In the genomic region with DNA sequence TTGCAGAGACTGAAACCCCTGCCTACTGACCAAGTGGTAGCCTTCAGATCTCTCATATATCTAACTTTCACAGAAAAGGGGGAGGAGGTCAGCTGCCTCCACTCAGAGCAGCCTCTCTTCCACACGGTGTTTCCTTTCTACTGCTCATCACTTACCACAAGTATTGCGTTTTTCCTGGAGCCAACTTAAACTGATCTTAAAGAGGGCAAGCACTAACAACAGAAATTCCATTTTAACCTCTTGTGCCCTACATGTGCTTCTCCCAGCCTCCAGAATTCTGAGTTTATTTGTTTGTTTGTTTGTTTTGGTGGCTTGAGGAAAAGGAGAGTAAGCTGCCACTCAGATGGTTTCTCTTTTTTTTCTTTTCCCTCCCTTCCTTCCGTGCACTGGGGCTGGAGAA, we compare ENCODE assay signal across 22 cellular contexts. TPM values are rescaled to one million over a fixed set of nuclear protein-coding genes. Genes with fewer than 3 reads are reported as not detected.
DNase-seq lines count a peak whose midpoint lies in the region; ATAC-seq and TF ChIP-seq lines count a peak whose summit lies in the region.
"Had no signal": no experiment of that assay in that cellular context is flagged by ENCODE, and none has a peak within 500 bp of the region (broad histone marks: within the 10 kb centered on the region; RNA-seq: fewer than 3 reads in every experiment).

No MANE protein-coding gene starts in this region.

- no peaks in the 10 kb centered on the region for H4K20me1 ChIP-seq in osteoblast (ENCODE audit: insufficient read depth, low read length)

- peak; percentile 19 for DNase-seq in OCI-M1 (lab: John Stamatoyannopoulos, UW)
- DNase-seq in osteoblast (ENCODE audit: insufficient read length, low spot score, missing footprints), result peak; percentile 64
- DNase-seq in NCI-H446 (lab: John Stamatoyannopoulos, UW), result no peak
- DNase-seq in C1 segment of cervical spinal cord (lab: John Stamatoyannopoulos, UW), result no peak
- no peak for DNase-seq in GM10266 (ENCODE audit: extremely low spot score)
- DNase-seq: activated CD4-positive, alpha-beta T cell treated with anti-CD3 and anti-CD28 coated beads, Interleukin-2, amount 10 ng/mL, durations not matched to agents 24 days and 14 days; activated CD8-positive, alpha-beta memory T cell treated with anti-CD3 and anti-CD28 coated beads, Interleukin-2, amount 10 ng/mL, durations not matched to agents 7 days and 5 days; activated naive CD8-positive, alpha-beta T cell treated with anti-CD3 and anti-CD28 coated beads, Interleukin-2, amount 50 U/mL, for 24 hours; CD8-positive, alpha-beta T cell; dermis blood vessel endothelial cell; erythroblast; gastrocnemius medialis; kidney glomerular epithelial cell; natural killer cell; NCI-H1436 treated with DMSO at 0.1 percent for 48 hours; SHP77; stimulated activated CD4-positive, alpha-beta T cell treated with anti-CD3 and anti-CD28 coated beads, Interleukin-4, amount 100 ng/mL, for 24 hours; T-helper 1 cell; upper lobe of right lung had no signal

- no peak for ATAC-seq in HG03159 (IDR thresholded peaks at IDR 0.05; ENCODE audit: unreplicated experiment)
- ATAC-seq: activated CD8-positive, alpha-beta memory T cell treated with anti-CD3 and anti-CD28 coated beads, Interleukin-2, amount 10 ng/mL, durations not matched to agents 7 days and 5 days; activated naive CD8-positive, alpha-beta T cell treated with anti-CD3 and anti-CD28 coated beads, Interleukin-2, amount 50 U/mL, for 24 hours; CD8-positive, alpha-beta T cell; gastrocnemius medialis; natural killer cell had no signal

- H3K4me1 ChIP-seq in HEK293 (ENCODE audit: control insufficient read depth, insufficient read depth, low read length), result peaks cover 19% of the 10 kb centered on the region
- peaks cover 68% of the 10 kb centered on the region for H3K4me1 ChIP-seq in iPS-18a (ENCODE audit: control insufficient read depth, low read depth, low read length)
- H3K4me1 ChIP-seq in osteoblast (ENCODE audit: insufficient read depth, low read length), result no peaks in the 10 kb centered on the region
- H3K4me1 ChIP-seq: gastrocnemius medialis had no signal

- H3K36me3 ChIP-seq in HEK293 (ENCODE audit: control insufficient read depth in 2 of 2, insufficient read depth in 1 of 2, low read length in 2 of 2) (no peaks in the 10 kb centered on the region), iPS-18a (ENCODE audit: control insufficient read depth, low read depth, low read length) (no peaks in the 10 kb centered on the region), osteoblast (ENCODE audit: insufficient read depth, low read length) (no peaks in the 10 kb centered on the region)
- H3K36me3 ChIP-seq: gastrocnemius medialis, upper lobe of right lung had no signal

- H3K4me3 ChIP-seq in HEK293 (ENCODE audit: low read depth, low read length) (no peak overlapping the region), iPS-18a (ENCODE audit: low read length) (peak overlapping the region; percentile 57), osteoblast (ENCODE audit: insufficient read depth, low read length) (no peak overlapping the region)
- H3K4me3 ChIP-seq: gastrocnemius medialis, upper lobe of right lung had no signal

- H3K4me2 ChIP-seq in osteoblast (ENCODE audit: insufficient read depth, low read length), result no peak overlapping the region

- TF ChIP-seq CTCF in HEK293 (tag by site-specific recombination; IDR thresholded peaks at IDR 0.05) (no peak), osteoblast (IDR thresholded peaks at IDR 0.05; ENCODE audit: extremely low read depth, low read depth, low read length) (no peak), GM10266 (IDR thresholded peaks at IDR 0.05; ENCODE audit: control insufficient read depth, insufficient read depth, low read depth, missing control alignments) (no peak)

- H3K27ac ChIP-seq in HEK293 (ENCODE audit: extremely low read depth, low read depth, low read length) (peak overlapping the region; percentile 2; the same call in 1 of the 2 replicates), iPS-18a (ENCODE audit: low read length) (no peak overlapping the region), osteoblast (ENCODE audit: low read depth, low read length) (no peak overlapping the region)
- H3K27ac ChIP-seq: gastrocnemius medialis, upper lobe of right lung had no signal

- peaks cover 32% of the 10 kb centered on the region for H3K27me3 ChIP-seq in iPS-18a (ENCODE audit: control insufficient read depth, insufficient read depth, low read length)
- H3K27me3 ChIP-seq in osteoblast (ENCODE audit: insufficient read depth, low read length), result peaks cover 3% of the 10 kb centered on the region

- no peak overlapping the region for H2AFZ ChIP-seq in osteoblast (ENCODE audit: low read length)

- H3K9ac ChIP-seq in iPS-18a (ENCODE audit: low read length), result no peak overlapping the region

- no peaks in the 10 kb centered on the region for H3K79me2 ChIP-seq in osteoblast (ENCODE audit: insufficient read depth, low read length)

- POLR2A ChIA-PET in HEK293 (lab: Yijun Ruan, JAX), result interaction anchor here (1.2 to 1.5 kb wide), 3 partner anchors 9 to 11 kb away, joined by 4 to 5 read pairs (median 4); no protein-coding TSS in a partner anchor

- CTCF ChIA-PET in HEK293 (lab: Yijun Ruan, JAX), result interaction anchor here (0.5 to 1.0 kb wide), 3 partner anchors 9 to 227 kb away, joined by 3 to 5 read pairs (median 4); no protein-coding TSS in a partner anchor

- no peaks in the 10 kb centered on the region for H3K9me3 ChIP-seq in HEK293 (ENCODE audit: control insufficient read depth, insufficient read depth, low read depth, low read length)
- no peaks in the 10 kb centered on the region for H3K9me3 ChIP-seq in iPS-18a (ENCODE audit: control insufficient read depth, low read depth, low read length)
- no peaks in the 10 kb centered on the region for H3K9me3 ChIP-seq in osteoblast (ENCODE audit: low read depth, low read length)
- H3K9me3 ChIP-seq: gastrocnemius medialis, upper lobe of right lung had no signal

TF ChIP-seq in HEK293, 187 proteins besides CTCF, POLR2A, EP300 and RAD21:
- TF ChIP-seq ZNF692 (tag by site-specific recombination; IDR thresholded peaks at IDR 0.05) (no peak), PRDM1 (tag by site-specific recombination; IDR thresholded peaks at IDR 0.05) (peak; percentile 29; the same call in 1 of the 2 replicates)

RNA-seq across cellular contexts. Expression of gene SKIDA1, which starts 19.1 kb away (rescaled TPM):
- total RNA-seq in osteoblast, result 0.29 and 0.36 TPM in 2 replicates
- total RNA-seq: CD8-positive, alpha-beta T cell; natural killer cell had no signal

RNA-seq across cellular contexts. Expression of gene MLLT10, which starts 27.7 kb away (rescaled TPM):
- 37.6 and 44.8 TPM in 2 replicates for total RNA-seq in osteoblast

Comparison
In these comparisons a context has a peak if more than half of its experiments do, and no peak if none do; other contexts are left out.
1. DNase-seq: peak in OCI-M1 (single experiment) and osteoblast (single experiment); none in NCI-H446 (0 of 2), C1 segment of cervical spinal cord (0 of 14) and GM10266 (single experiment).